Comparison of ENCODE assay signal across 7 cellular contexts in the genomic region with DNA sequence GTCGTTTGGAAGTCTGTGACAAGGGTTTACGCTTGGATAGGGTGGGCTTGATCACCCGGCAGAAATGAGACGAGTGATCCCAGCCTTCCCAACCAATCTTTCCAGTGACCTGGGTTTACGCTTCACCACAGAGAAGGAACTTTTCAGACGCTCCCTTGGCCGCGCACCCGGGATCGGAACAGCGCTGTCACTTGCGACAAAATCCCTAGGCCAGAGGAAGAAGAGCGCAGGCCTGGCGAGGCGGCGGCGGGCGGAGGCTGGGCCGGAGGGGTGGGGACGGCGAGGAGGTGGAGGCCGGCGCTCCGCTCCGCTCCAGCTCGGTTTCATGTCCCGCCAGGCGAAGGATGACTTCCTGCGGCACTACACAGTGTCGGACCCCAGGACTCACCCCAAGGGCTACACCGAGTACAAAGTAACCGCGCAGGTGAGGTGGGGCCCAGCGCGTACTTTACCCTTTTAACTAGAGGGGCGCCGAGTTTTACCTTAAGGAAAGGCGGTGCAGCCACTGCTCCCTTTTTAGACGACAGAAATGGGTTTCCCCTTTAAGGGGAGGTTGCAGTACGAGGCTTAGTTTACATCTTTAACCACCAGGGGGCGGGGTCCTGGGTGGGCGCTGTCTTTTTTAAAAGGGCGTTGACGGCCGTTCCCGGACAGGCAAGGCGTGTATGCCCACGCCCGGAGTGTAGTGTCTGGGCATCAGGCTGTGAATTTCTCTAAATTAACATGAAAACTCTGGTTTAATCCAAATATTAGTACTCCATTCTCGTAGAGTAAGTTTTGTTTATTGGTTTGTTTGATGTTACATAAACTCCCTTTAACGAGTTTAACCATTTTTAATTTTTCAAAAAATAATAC. TPM values are rescaled to one million over a fixed set of nuclear protein-coding genes. Genes with fewer than 3 reads are reported as not detected.
A peak's percentile ranks its signal among the peaks of the same experiment; 100 is the strongest.
DNase-seq lines count a peak whose midpoint lies in the region; ATAC-seq, FAIRE-seq and TF ChIP-seq lines count a peak whose summit lies in the region.

A gene with protein sequence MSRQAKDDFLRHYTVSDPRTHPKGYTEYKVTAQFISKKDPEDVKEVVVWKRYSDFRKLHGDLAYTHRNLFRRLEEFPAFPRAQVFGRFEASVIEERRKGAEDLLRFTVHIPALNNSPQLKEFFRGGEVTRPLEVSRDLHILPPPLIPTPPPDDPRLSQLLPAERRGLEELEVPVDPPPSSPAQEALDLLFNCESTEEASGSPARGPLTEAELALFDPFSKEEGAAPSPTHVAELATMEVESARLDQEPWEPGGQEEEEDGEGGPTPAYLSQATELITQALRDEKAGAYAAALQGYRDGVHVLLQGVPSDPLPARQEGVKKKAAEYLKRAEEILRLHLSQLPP (plus strand): TSS at position 227 of the 855 bp plus-strand sequence. CDS start 99 bp downstream, at position 326.

- H3K36me3 ChIP-seq in astrocyte (ENCODE audit: insufficient read depth, low read length) (no peaks in the 10 kb centered on the region), hepatocyte (replicated peaks; ENCODE audit: insufficient read depth, low read depth) (no peaks in the 10 kb centered on the region)

- H3K36me3 Mint-ChIP-seq in T-helper 2 cell treated with Interferon-gamma antibody and Interleukin-4, amounts not matched to agents 5 μg/mL and 100 μg/mL, for 36 hours (ENCODE audit: low read depth), result peaks cover 9% of the 10 kb centered on the region
- peaks cover 5% of the 10 kb centered on the region for H3K36me3 Mint-ChIP-seq in astrocyte (ENCODE audit: low read depth, unreplicated experiment)

- H3K79me2 ChIP-seq in astrocyte (ENCODE audit: insufficient read depth, low read length), result no peaks in the 10 kb centered on the region
- H3K79me2 ChIP-seq in hepatocyte, result peaks cover 17% of the 10 kb centered on the region

- H3K27me3 ChIP-seq in astrocyte (ENCODE audit: insufficient read depth, low read length) (no peaks in the 10 kb centered on the region), hepatocyte (no peaks in the 10 kb centered on the region)

- H3K4me3 ChIP-seq in astrocyte (ENCODE audit: insufficient read depth, low read depth, low read length) (peak within 1 kb of the TSS; percentile 69), hepatocyte (peak within 1 kb of the TSS; percentile 46)

- ATAC-seq in GM18505 (IDR thresholded peaks at IDR 0.05; ENCODE audit: unreplicated experiment) (peak; percentile 80), HG02973 (IDR thresholded peaks at IDR 0.05; ENCODE audit: unreplicated experiment) (peak; percentile 75)

- no peaks in the 10 kb centered on the region for H3K9me2 ChIP-seq in hepatocyte (replicated peaks; ENCODE audit: insufficient read depth)

- peak; percentile 47 for TF ChIP-seq CTCF in astrocyte (IDR thresholded peaks at IDR 0.05; ENCODE audit: insufficient read depth, low read depth, low read length)
- peak; percentile 64 for TF ChIP-seq CTCF in hepatocyte (IDR thresholded peaks at IDR 0.05; ENCODE audit: poor library complexity)

- no peaks in the 10 kb centered on the region for H3K27me3 Mint-ChIP-seq in T-helper 2 cell treated with Interferon-gamma antibody and Interleukin-4, amounts not matched to agents 5 μg/mL and 100 μg/mL, for 36 hours (ENCODE audit: low read depth)
- no peaks in the 10 kb centered on the region for H3K27me3 Mint-ChIP-seq in astrocyte (ENCODE audit: low read depth, unreplicated experiment)

- H3K27ac ChIP-seq in astrocyte (ENCODE audit: low read depth, low read length) (peak within 1 kb of the TSS; percentile 46), hepatocyte (peak within 1 kb of the TSS; percentile 85)

- H3K9me3 Mint-ChIP-seq in T-helper 2 cell treated with Interferon-gamma antibody and Interleukin-4, amounts not matched to agents 5 μg/mL and 100 μg/mL, for 36 hours, result no peaks in the 10 kb centered on the region
- no peaks in the 10 kb centered on the region for H3K9me3 Mint-ChIP-seq in astrocyte (ENCODE audit: unreplicated experiment)

- H3K4me1 Mint-ChIP-seq in T-helper 2 cell treated with Interferon-gamma antibody and Interleukin-4, amounts not matched to agents 5 μg/mL and 100 μg/mL, for 36 hours (ENCODE audit: low read depth), result peaks cover 20% of the 10 kb centered on the region
- H3K4me1 Mint-ChIP-seq in astrocyte (ENCODE audit: low read depth, unreplicated experiment), result no peaks in the 10 kb centered on the region

- no peaks in the 10 kb centered on the region for H4K20me1 ChIP-seq in astrocyte (ENCODE audit: insufficient read depth, low read length)
- no peaks in the 10 kb centered on the region for H4K20me1 ChIP-seq in hepatocyte (ENCODE audit: insufficient read depth, poor library complexity, severe bottlenecking)

- H3K27ac Mint-ChIP-seq in T-helper 2 cell treated with Interferon-gamma antibody and Interleukin-4, amounts not matched to agents 5 μg/mL and 100 μg/mL, for 36 hours, result peak within 1 kb of the TSS; percentile 79
- peak within 1 kb of the TSS; percentile 70 for H3K27ac Mint-ChIP-seq in astrocyte (ENCODE audit: unreplicated experiment)

- TF ChIP-seq POLR2A in GM18505 (IDR thresholded peaks at IDR 0.05; ENCODE audit: borderline replicate concordance, extremely low read depth, insufficient read depth, insufficient read length), result peak; percentile 77

- 1% methylated on average over 51 of the region's 51 CpGs for WGBS in hepatocyte (ENCODE audit: low lambda C conversion rate, missing lambda C conversion rate)

- peak within 1 kb of the TSS; percentile 74 for H3K9ac ChIP-seq in astrocyte (ENCODE audit: low read length)

- peak within 1 kb of the TSS; percentile 81 for H3K4me3 Mint-ChIP-seq in T-helper 2 cell treated with Interferon-gamma antibody and Interleukin-4, amounts not matched to agents 5 μg/mL and 100 μg/mL, for 36 hours
- peak within 1 kb of the TSS; percentile 77 for H3K4me3 Mint-ChIP-seq in astrocyte (ENCODE audit: unreplicated experiment)

- H3K4me1 ChIP-seq in astrocyte (ENCODE audit: insufficient read depth, low read length) (no peaks in the 10 kb centered on the region), hepatocyte (ENCODE audit: insufficient read depth) (peaks cover 4% of the 10 kb centered on the region)

- peak within 1 kb of the TSS; percentile 82 for H3K4me2 ChIP-seq in astrocyte (ENCODE audit: low read length)
- H3K4me2 ChIP-seq in hepatocyte, result peak within 1 kb of the TSS; percentile 80

- FAIRE-seq in astrocyte (lab: Jason Lieb, UNC), result no peak

- no peaks in the 10 kb centered on the region for H3K9me3 ChIP-seq in astrocyte (ENCODE audit: insufficient read depth, low read depth, low read length)
- no peaks in the 10 kb centered on the region for H3K9me3 ChIP-seq in hepatocyte (ENCODE audit: low read depth)

- peak within 1 kb of the TSS; percentile 88 for H2AFZ ChIP-seq in astrocyte (ENCODE audit: low read depth, low read length)
- H2AFZ ChIP-seq in hepatocyte, result peak within 1 kb of the TSS; percentile 75

- peak; percentile 95 to 97 for DNase-seq in NCI-H1930 (lab: John Stamatoyannopoulos, UW)
- peak; percentile 92 for DNase-seq in T-helper 2 cell treated with Interferon-gamma antibody and Interleukin-4, amounts not matched to agents 5 μg/mL and 100 μg/mL, for 36 hours (ENCODE audit: low spot score)
- peak; percentile 96 for DNase-seq in astrocyte (ENCODE audit: low read depth)
- DNase-seq in hepatocyte (ENCODE audit: low spot score), result peak; percentile 97
- DNase-seq in retina, result peak; percentile 99

RNA-seq across cellular contexts. Expression of the gene that starts here (rescaled TPM):
- total RNA-seq in astrocyte (15.4 and 18.5 TPM in 2 replicates), hepatocyte (9.9 and 12.9 TPM in 2 replicates)
- 22.0 and 27.3 TPM in 2 replicates for polyA plus RNA-seq in hepatocyte

Comparison
In these comparisons a context has a peak if more than half of its experiments do, and no peak if none do; other contexts are left out.
1. Peak in every context shown above with its lines: DNase-seq, ATAC-seq, H3K4me3 ChIP-seq and H3K27ac ChIP-seq.